Comparison of ENCODE assay signal across 8 cellular contexts in the genomic region with DNA sequence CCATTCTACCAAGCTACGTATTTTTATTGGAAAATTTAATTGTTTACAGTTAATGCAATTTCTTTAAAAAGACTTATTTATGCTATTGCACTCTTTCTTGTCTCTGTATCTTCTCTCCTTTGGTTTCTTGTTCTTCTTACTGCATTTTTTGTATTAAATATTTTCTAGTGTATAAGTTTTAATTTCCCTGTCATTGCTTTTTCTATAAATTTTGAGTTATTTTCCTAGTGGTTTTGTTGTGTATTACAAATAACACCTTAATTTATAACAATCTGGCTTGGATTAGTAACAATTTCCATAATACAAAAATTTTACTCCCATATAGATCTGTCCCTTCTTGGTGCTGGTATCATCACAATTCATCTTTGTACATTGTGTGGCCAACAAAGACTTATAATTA.
"Had no signal": no experiment of that assay in that cellular context is flagged by ENCODE, and none has a peak within 500 bp of the region (broad histone marks: within the 10 kb centered on the region; RNA-seq: fewer than 3 reads in every experiment).

No MANE protein-coding gene starts in this region.

- H3K27ac ChIP-seq: GM23248 had no signal

- FAIRE-seq: HTR-8/SVneo, K562 had no signal

- H3K9me3 ChIP-seq: HAP-1 had no signal

- H3K36me3 ChIP-seq: HAP-1 had no signal

- ATAC-seq: HCT116, K562 had no signal

- H3K9ac ChIP-seq: GM23248 had no signal

- H3K4me3 ChIP-seq: GM23248, HAP-1, K562 had no signal

- DNase-seq: GM23248, GOT3, H7, IMR-90 had no signal

- H3K4me1 ChIP-seq: HAP-1 had no signal
